Comparison of ENCODE assay signal across 13 cellular contexts in the genomic region with DNA sequence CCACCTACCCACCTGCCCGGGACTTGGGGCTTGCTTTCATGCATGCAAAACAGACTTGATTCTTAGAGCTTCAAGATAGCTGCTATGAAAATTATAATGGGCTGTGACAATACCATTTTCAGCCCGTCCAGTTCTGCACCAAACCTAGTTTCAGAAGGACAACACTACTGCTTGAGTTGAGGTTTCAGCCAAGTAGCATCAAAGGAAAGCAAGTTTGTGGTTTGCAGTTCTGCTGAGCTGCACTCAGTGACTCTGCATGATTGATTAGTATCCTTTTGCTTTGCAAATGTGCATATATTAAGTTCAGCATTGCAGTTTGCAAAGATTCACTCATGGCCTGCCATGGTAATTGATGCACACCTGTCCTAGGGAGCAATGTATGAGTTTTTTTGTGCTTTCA.
DNase-seq lines count a peak whose midpoint lies in the region; ATAC-seq and TF ChIP-seq lines count a peak whose summit lies in the region.
"Had no signal": no experiment of that assay in that cellular context is flagged by ENCODE, and none has a peak within 500 bp of the region (broad histone marks: within the 10 kb centered on the region; RNA-seq: fewer than 3 reads in every experiment).

No MANE protein-coding gene starts in this region.

- no peak overlapping the region for H3K27ac Mint-ChIP-seq in activated naive CD8-positive, alpha-beta T cell treated with anti-CD3 and anti-CD28 coated beads, Interleukin-2, amount 50 U/mL, for 24 hours
- H3K27ac Mint-ChIP-seq: activated CD4-positive, alpha-beta memory T cell treated with anti-CD3 and anti-CD28 coated beads, Interleukin-2, amount 10 ng/mL, durations not matched to agents 7 days and 5 days had no signal

- no peaks in the 10 kb centered on the region for H3K36me3 Mint-ChIP-seq in activated naive CD8-positive, alpha-beta T cell treated with anti-CD3 and anti-CD28 coated beads, Interleukin-2, amount 50 U/mL, for 24 hours (ENCODE audit: low read depth)

- ATAC-seq in GM19397 (IDR thresholded peaks at IDR 0.05; ENCODE audit: unreplicated experiment), result peak; percentile 99
- peak; percentile 96 for ATAC-seq in HG02884 (IDR thresholded peaks at IDR 0.05; ENCODE audit: unreplicated experiment)
- peak; percentile 79 for ATAC-seq in HG03575 (IDR thresholded peaks at IDR 0.05; ENCODE audit: extremely low read depth, insufficient number of reproducible peaks, low FRiP score, unreplicated experiment)
- no peak for ATAC-seq in activated naive CD8-positive, alpha-beta T cell treated with anti-CD3 and anti-CD28 coated beads, Interleukin-2, amount 50 U/mL, for 24 hours

- H3K4me3 ChIP-seq in GM12865 (ENCODE audit: low read depth, low read length), result no peak overlapping the region
- H3K4me3 ChIP-seq: SK-N-MC had no signal

- H3K27me3 Mint-ChIP-seq in activated naive CD8-positive, alpha-beta T cell treated with anti-CD3 and anti-CD28 coated beads, Interleukin-2, amount 50 U/mL, for 24 hours, result no peaks in the 10 kb centered on the region
- H3K27me3 Mint-ChIP-seq: activated CD4-positive, alpha-beta memory T cell treated with anti-CD3 and anti-CD28 coated beads, Interleukin-2, amount 10 ng/mL, durations not matched to agents 7 days and 5 days had no signal

- DNase-seq in GM12865 (ENCODE audit: low read depth) (peak; percentile 87), NCI-H748 (lab: John Stamatoyannopoulos, UW; ENCODE audit: unreplicated experiment) (no peak), NCI-H2227 (lab: John Stamatoyannopoulos, UW; ENCODE audit: unreplicated experiment) (no peak), GF-D8 (lab: John Stamatoyannopoulos, UW) (no peak)
- no peak for DNase-seq in activated naive CD8-positive, alpha-beta T cell treated with anti-CD3 and anti-CD28 coated beads, Interleukin-2, amount 50 U/mL, for 24 hours
- DNase-seq: activated CD4-positive, alpha-beta memory T cell treated with anti-CD3 and anti-CD28 coated beads, Interleukin-2, amount 10 ng/mL, durations not matched to agents 7 days and 5 days; brain microvascular endothelial cell; kidney glomerular epithelial cell; NCI-H2081 treated with DMSO at 0.1 percent for 48 hours had no signal

- H3K4me1 Mint-ChIP-seq in activated naive CD8-positive, alpha-beta T cell treated with anti-CD3 and anti-CD28 coated beads, Interleukin-2, amount 50 U/mL, for 24 hours, result no peaks in the 10 kb centered on the region

- no peak for TF ChIP-seq CTCF in GM12865 (IDR thresholded peaks at IDR 0.05; ENCODE audit: insufficient read depth, low read depth, low read length, missing control alignments)

- no peaks in the 10 kb centered on the region for H3K9me3 Mint-ChIP-seq in activated naive CD8-positive, alpha-beta T cell treated with anti-CD3 and anti-CD28 coated beads, Interleukin-2, amount 50 U/mL, for 24 hours
- H3K9me3 Mint-ChIP-seq: activated CD4-positive, alpha-beta memory T cell treated with anti-CD3 and anti-CD28 coated beads, Interleukin-2, amount 10 ng/mL, durations not matched to agents 7 days and 5 days had no signal

- no peak overlapping the region for H3K4me3 Mint-ChIP-seq in activated naive CD8-positive, alpha-beta T cell treated with anti-CD3 and anti-CD28 coated beads, Interleukin-2, amount 50 U/mL, for 24 hours
- H3K4me3 Mint-ChIP-seq: activated CD4-positive, alpha-beta memory T cell treated with anti-CD3 and anti-CD28 coated beads, Interleukin-2, amount 10 ng/mL, durations not matched to agents 7 days and 5 days had no signal
